In genomic region chr2:85129861-85130260, GRCh38 we compare ENCODE assay signal across 1 cellular context.
TF ChIP-seq lines count a peak whose summit lies in the region.

No MANE protein-coding gene starts in this region.

TF ChIP-seq in GM23338, 12 proteins besides CTCF, POLR2A, EP300 and RAD21:
- no peak for TF ChIP-seq EZH2phosphoT487 (IDR thresholded peaks at IDR 0.05; ENCODE audit: unreplicated experiment)
- no peak for TF ChIP-seq CREB1 (CRISPR knock-in tag; IDR thresholded peaks at IDR 0.05; ENCODE audit: low read depth)
- no peak for TF ChIP-seq REST (IDR thresholded peaks at IDR 0.05; ENCODE audit: unreplicated experiment)
- no peak for TF ChIP-seq STAT1 (IDR thresholded peaks at IDR 0.05; ENCODE audit: unreplicated experiment)
- no peak for TF ChIP-seq ZNF331 (CRISPR knock-in tag; IDR thresholded peaks at IDR 0.05; ENCODE audit: low read depth)
- no peak for TF ChIP-seq JUNB (IDR thresholded peaks at IDR 0.05; ENCODE audit: unreplicated experiment)
- no peak for TF ChIP-seq POLR2AphosphoS5 (IDR thresholded peaks at IDR 0.05; ENCODE audit: low read depth)
- no peak for TF ChIP-seq EZH2 (IDR thresholded peaks at IDR 0.05; ENCODE audit: low read depth, unreplicated experiment)
- no peak for TF ChIP-seq NANOG (IDR thresholded peaks at IDR 0.05; ENCODE audit: borderline replicate concordance)
- TF ChIP-seq, protein P1, sequence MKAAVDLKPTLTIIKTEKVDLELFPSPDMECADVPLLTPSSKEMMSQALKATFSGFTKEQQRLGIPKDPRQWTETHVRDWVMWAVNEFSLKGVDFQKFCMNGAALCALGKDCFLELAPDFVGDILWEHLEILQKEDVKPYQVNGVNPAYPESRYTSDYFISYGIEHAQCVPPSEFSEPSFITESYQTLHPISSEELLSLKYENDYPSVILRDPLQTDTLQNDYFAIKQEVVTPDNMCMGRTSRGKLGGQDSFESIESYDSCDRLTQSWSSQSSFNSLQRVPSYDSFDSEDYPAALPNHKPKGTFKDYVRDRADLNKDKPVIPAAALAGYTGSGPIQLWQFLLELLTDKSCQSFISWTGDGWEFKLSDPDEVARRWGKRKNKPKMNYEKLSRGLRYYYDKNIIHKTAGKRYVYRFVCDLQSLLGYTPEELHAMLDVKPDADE (IDR thresholded peaks at IDR 0.05) = no peak
- TF ChIP-seq ZNF114 (CRISPR knock-in tag; IDR thresholded peaks at IDR 0.05) = no peak
- TF ChIP-seq, protein P2, sequence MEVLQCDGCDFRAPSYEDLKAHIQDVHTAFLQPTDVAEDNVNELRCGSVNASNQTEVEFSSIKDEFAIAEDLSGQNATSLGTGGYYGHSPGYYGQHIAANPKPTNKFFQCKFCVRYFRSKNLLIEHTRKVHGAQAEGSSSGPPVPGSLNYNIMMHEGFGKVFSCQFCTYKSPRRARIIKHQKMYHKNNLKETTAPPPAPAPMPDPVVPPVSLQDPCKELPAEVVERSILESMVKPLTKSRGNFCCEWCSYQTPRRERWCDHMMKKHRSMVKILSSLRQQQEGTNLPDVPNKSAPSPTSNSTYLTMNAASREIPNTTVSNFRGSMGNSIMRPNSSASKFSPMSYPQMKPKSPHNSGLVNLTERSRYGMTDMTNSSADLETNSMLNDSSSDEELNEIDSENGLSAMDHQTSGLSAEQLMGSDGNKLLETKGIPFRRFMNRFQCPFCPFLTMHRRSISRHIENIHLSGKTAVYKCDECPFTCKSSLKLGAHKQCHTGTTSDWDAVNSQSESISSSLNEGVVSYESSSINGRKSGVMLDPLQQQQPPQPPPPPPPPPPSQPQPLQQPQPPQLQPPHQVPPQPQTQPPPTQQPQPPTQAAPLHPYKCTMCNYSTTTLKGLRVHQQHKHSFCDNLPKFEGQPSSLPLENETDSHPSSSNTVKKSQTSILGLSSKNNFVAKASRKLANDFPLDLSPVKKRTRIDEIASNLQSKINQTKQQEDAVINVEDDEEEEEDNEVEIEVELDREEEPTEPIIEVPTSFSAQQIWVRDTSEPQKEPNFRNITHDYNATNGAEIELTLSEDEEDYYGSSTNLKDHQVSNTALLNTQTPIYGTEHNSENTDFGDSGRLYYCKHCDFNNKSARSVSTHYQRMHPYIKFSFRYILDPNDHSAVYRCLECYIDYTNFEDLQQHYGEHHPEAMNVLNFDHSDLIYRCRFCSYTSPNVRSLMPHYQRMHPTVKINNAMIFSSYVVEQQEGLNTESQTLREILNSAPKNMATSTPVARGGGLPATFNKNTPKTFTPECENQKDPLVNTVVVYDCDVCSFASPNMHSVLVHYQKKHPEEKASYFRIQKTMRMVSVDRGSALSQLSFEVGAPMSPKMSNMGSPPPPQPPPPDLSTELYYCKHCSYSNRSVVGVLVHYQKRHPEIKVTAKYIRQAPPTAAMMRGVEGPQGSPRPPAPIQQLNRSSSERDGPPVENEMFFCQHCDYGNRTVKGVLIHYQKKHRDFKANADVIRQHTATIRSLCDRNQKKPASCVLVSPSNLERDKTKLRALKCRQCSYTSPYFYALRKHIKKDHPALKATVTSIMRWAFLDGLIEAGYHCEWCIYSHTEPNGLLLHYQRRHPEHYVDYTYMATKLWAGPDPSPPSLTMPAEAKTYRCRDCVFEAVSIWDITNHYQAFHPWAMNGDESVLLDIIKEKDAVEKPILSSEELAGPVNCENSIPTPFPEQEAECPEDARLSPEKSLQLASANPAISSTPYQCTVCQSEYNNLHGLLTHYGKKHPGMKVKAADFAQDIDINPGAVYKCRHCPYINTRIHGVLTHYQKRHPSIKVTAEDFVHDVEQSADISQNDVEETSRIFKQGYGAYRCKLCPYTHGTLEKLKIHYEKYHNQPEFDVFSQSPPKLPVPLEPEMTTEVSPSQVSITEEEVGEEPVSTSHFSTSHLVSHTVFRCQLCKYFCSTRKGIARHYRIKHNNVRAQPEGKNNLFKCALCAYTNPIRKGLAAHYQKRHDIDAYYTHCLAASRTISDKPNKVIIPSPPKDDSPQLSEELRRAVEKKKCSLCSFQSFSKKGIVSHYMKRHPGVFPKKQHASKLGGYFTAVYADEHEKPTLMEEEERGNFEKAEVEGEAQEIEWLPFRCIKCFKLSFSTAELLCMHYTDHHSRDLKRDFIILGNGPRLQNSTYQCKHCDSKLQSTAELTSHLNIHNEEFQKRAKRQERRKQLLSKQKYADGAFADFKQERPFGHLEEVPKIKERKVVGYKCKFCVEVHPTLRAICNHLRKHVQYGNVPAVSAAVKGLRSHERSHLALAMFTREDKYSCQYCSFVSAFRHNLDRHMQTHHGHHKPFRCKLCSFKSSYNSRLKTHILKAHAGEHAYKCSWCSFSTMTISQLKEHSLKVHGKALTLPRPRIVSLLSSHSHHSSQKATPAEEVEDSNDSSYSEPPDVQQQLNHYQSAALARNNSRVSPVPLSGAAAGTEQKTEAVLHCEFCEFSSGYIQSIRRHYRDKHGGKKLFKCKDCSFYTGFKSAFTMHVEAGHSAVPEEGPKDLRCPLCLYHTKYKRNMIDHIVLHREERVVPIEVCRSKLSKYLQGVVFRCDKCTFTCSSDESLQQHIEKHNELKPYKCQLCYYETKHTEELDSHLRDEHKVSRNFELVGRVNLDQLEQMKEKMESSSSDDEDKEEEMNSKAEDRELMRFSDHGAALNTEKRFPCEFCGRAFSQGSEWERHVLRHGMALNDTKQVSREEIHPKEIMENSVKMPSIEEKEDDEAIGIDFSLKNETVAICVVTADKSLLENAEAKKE (CRISPR knock-in tag; IDR thresholded peaks at IDR 0.05) = no peak
